In the genomic region with DNA sequence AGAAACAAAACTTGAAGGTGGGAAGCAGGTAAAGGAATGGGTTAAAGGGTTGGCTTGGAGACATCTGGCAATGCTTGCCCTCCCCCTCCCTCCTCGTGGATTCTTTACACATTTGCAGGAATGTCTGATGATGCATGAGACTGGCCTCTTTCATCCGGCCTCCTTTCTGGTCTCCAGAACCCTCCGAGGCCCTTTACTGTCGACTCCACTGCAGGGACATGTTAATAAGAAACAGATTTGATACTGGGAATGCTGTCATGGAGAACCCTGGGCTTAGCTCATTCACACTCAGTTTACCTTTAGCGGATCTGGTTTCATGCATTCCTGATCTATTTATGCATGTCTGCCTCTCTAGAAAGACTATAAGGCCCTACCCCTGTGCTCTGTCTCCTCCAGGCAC, we compare ENCODE assay signal across 12 cellular contexts.
DNase-seq lines count a peak whose midpoint lies in the region; FAIRE-seq and TF ChIP-seq lines count a peak whose summit lies in the region.
"Had no signal": no experiment of that assay in that cellular context is flagged by ENCODE, and none has a peak within 500 bp of the region (broad histone marks: within the 10 kb centered on the region; RNA-seq: fewer than 3 reads in every experiment).

No MANE protein-coding gene starts in this region.

- no peaks in the 10 kb centered on the region for H3K79me2 ChIP-seq in astrocyte (ENCODE audit: insufficient read depth, low read length)

- H3K27ac Mint-ChIP-seq in astrocyte (ENCODE audit: unreplicated experiment): peak overlapping the region; percentile 92
- H3K27ac Mint-ChIP-seq: CD4-positive, alpha-beta memory T cell had no signal

- peak; percentile 79 for DNase-seq in AG08396 (ENCODE audit: low spot score)
- DNase-seq in HK-2 (ENCODE audit: unreplicated experiment): peak; percentile 83
- peak; percentile 98 for DNase-seq in astrocyte (ENCODE audit: low read depth)
- peak; percentile 97 for DNase-seq in kidney glomerular epithelial cell (lab: John Stamatoyannopoulos, UW)
- DNase-seq in stimulated activated CD4-positive, alpha-beta T cell treated with anti-CD3 and anti-CD28 coated beads, Interleukin-2, amount 100 ng/mL, for 48 hours: no peak
- no peak for DNase-seq in H7
- no peak for DNase-seq in GF-D8 (lab: John Stamatoyannopoulos, UW)
- no peak for DNase-seq in UCSD-AML1 (lab: John Stamatoyannopoulos, UW; ENCODE audit: unreplicated experiment)
- DNase-seq: CD4-positive, alpha-beta memory T cell; central memory CD4-positive, alpha-beta T cell; retina; stimulated activated naive CD4-positive, alpha-beta T cell treated with Interleukin-2 at 50 U/mL for 16 hours had no signal

- no peak overlapping the region for H3K4me3 ChIP-seq in astrocyte (ENCODE audit: insufficient read depth, low read depth, low read length)
- H3K4me3 ChIP-seq in H7 (ENCODE audit: insufficient read depth, low read depth, low read length): no peak overlapping the region

- no peaks in the 10 kb centered on the region for H4K20me1 ChIP-seq in astrocyte (ENCODE audit: insufficient read depth, low read length)

- H3K27me3 ChIP-seq in astrocyte (ENCODE audit: insufficient read depth, low read length): no peaks in the 10 kb centered on the region
- no peaks in the 10 kb centered on the region for H3K27me3 ChIP-seq in H7 (ENCODE audit: control insufficient read depth, insufficient read depth, low read length)

- H3K4me3 Mint-ChIP-seq in astrocyte (ENCODE audit: unreplicated experiment): no peak overlapping the region
- H3K4me3 Mint-ChIP-seq: CD4-positive, alpha-beta memory T cell had no signal

- peak; percentile 71 for FAIRE-seq in astrocyte (lab: Jason Lieb, UNC)

- no peak overlapping the region for H2AFZ ChIP-seq in astrocyte (ENCODE audit: low read depth, low read length)

- TF ChIP-seq CTCF in astrocyte (IDR thresholded peaks at IDR 0.05; ENCODE audit: insufficient read depth, low read depth, low read length): no peak

- H3K9ac ChIP-seq in astrocyte (ENCODE audit: low read length): peak overlapping the region; percentile 15

- H3K9me3 Mint-ChIP-seq in astrocyte (ENCODE audit: unreplicated experiment): no peaks in the 10 kb centered on the region

- peaks cover 17% of the 10 kb centered on the region for H3K4me1 Mint-ChIP-seq in astrocyte (ENCODE audit: low read depth, unreplicated experiment)
- H3K4me1 Mint-ChIP-seq: CD4-positive, alpha-beta memory T cell had no signal

- peak overlapping the region; percentile 60 for H3K27ac ChIP-seq in astrocyte (ENCODE audit: low read depth, low read length)

- no peaks in the 10 kb centered on the region for H3K27me3 Mint-ChIP-seq in astrocyte (ENCODE audit: low read depth, unreplicated experiment)

- no peaks in the 10 kb centered on the region for H3K36me3 Mint-ChIP-seq in astrocyte (ENCODE audit: low read depth, unreplicated experiment)
- H3K36me3 Mint-ChIP-seq: CD4-positive, alpha-beta memory T cell had no signal

- peaks cover 17% of the 10 kb centered on the region for H3K4me1 ChIP-seq in astrocyte (ENCODE audit: insufficient read depth, low read length)

- peak overlapping the region; percentile 52 for H3K4me2 ChIP-seq in astrocyte (ENCODE audit: low read length)

- no peaks in the 10 kb centered on the region for H3K9me3 ChIP-seq in astrocyte (ENCODE audit: insufficient read depth, low read depth, low read length)

- H3K36me3 ChIP-seq in astrocyte (ENCODE audit: insufficient read depth, low read length) (no peaks in the 10 kb centered on the region), H7 (replicated peaks; ENCODE audit: control insufficient read depth, insufficient read depth, low read length) (no peaks in the 10 kb centered on the region)

Comparison
In these comparisons a context has a peak if more than half of its experiments do, and no peak if none do; other contexts are left out.
1. DNase-seq: peak in AG08396 (single experiment), HK-2 (single experiment), astrocyte (single experiment) and kidney glomerular epithelial cell (single experiment); none in stimulated activated CD4-positive, alpha-beta T cell treated with anti-CD3 and anti-CD28 coated beads, Interleukin-2, amount 100 ng/mL, for 48 hours (0 of 2), H7 (single experiment), GF-D8 (single experiment) and UCSD-AML1 (single experiment).